In genomic region chr2:199461455-199462166, GRCh38 we compare ENCODE assay signal across 15 cellular contexts. TPM values are rescaled to one million over a fixed set of nuclear protein-coding genes. Genes with fewer than 3 reads are reported as not detected.
A peak's percentile ranks its signal among the peaks of the same experiment; 100 is the strongest.
DNase-seq lines count a peak whose midpoint lies in the region; TF ChIP-seq lines count a peak whose summit lies in the region.
"Had no signal": no experiment of that assay in that cellular context is flagged by ENCODE, and none has a peak within 500 bp of the region (broad histone marks: within the 10 kb centered on the region; RNA-seq: fewer than 3 reads in every experiment).

No MANE protein-coding gene starts in this region.

- no peak overlapping the region for H2BK5ac ChIP-seq in mesenchymal stem cell (ENCODE audit: low read depth, low read length, poor library complexity, severe bottlenecking)

- H4K91ac ChIP-seq in mesenchymal stem cell (ENCODE audit: low read length), result no peak overlapping the region

- H3K27ac ChIP-seq in AG04450 (ENCODE audit: low read depth, low read length) (peak overlapping the region; percentile 11), HUES6 (ENCODE audit: low read depth, low read length) (no peak overlapping the region), mesenchymal stem cell (ENCODE audit: low read length, poor library complexity, severe bottlenecking) (no peak overlapping the region)
- H3K27ac ChIP-seq: left lung had no signal

- no peak overlapping the region for H2AK5ac ChIP-seq in mesenchymal stem cell (ENCODE audit: low read length, severe bottlenecking)

- no peak overlapping the region for H4K8ac ChIP-seq in mesenchymal stem cell (ENCODE audit: low read length)

- DNase-seq in AG04450 (ENCODE audit: low read depth, low spot score) (no peak), astrocyte of the spinal cord (ENCODE audit: low read depth, low spot score) (peak; percentile 51), mesenchymal stem cell (no peak), MV-4-11 (lab: John Stamatoyannopoulos, UW) (no peak), middle frontal gyrus (ENCODE audit: extremely low spot score, low spot score) (no peak), DMS153 (lab: John Stamatoyannopoulos, UW) (no peak)
- no peak for DNase-seq in stimulated activated CD4-positive, alpha-beta T cell treated with anti-CD3 and anti-CD28 coated beads, Interleukin-4, amount 100 ng/mL, for 24 hours
- DNase-seq: activated naive CD4-positive, alpha-beta T cell treated with Interleukin-2 at 50 U/mL for 16 hours; BE2C; dermis blood vessel endothelial cell; foreskin melanocyte; left lung; NCI-H2107; stimulated activated naive B cell treated with anti-CD40 and anti-IgM and Interleukin-4, amounts not matched to agents 10 μg/mL and 1 μg/mL and 100 μg/mL, for 72 hours had no signal

- peak overlapping the region; percentile 52 for H3K9ac ChIP-seq in HUES6 (ENCODE audit: low read length)
- H3K9ac ChIP-seq in mesenchymal stem cell (ENCODE audit: low read length), result peak overlapping the region; percentile 92

- H3K27me3 ChIP-seq in AG04450 (ENCODE audit: control insufficient read depth, insufficient read depth, low read length) (peaks cover 48% of the 10 kb centered on the region), HUES6 (ENCODE audit: control insufficient read depth, insufficient read depth, low read length) (peaks cover 71% of the 10 kb centered on the region), mesenchymal stem cell (ENCODE audit: control insufficient read depth in 1 of 2, insufficient read depth in 1 of 2, low read length in 2 of 2) (peaks cover 31 to 55% of the 10 kb centered on the region in 2 experiments)

- no peaks in the 10 kb centered on the region for H3K36me3 ChIP-seq in HUES6 (ENCODE audit: control insufficient read depth, insufficient read depth, low read length)
- peaks cover 0 to 3% of the 10 kb centered on the region in 2 experiments for H3K36me3 ChIP-seq in mesenchymal stem cell (ENCODE audit: control insufficient read depth in 1 of 2, insufficient read depth in 2 of 2, low read depth in 1 of 2, low read length in 2 of 2)
- H3K36me3 ChIP-seq: BE2C, left lung had no signal

- H3K4me2 ChIP-seq in mesenchymal stem cell (ENCODE audit: low read length, poor library complexity, severe bottlenecking), result no peak overlapping the region

- H2BK120ac ChIP-seq in mesenchymal stem cell (ENCODE audit: low read depth, low read length), result no peak overlapping the region

- WGBS in mesenchymal stem cell, result 9% methylated on average over 22 of the region's 26 CpGs

- H3K4me3 ChIP-seq in AG04450 (ENCODE audit: low read depth, low read length), result peak overlapping the region; percentile 20
- H3K4me3 ChIP-seq in HUES6 (ENCODE audit: low read depth, low read length), result peak overlapping the region; percentile 68
- peak overlapping the region; percentile 70 for H3K4me3 ChIP-seq in astrocyte of the spinal cord (ENCODE audit: low read depth, low read length)
- peak overlapping the region in 1 of 2 experiments; percentile 90 for H3K4me3 ChIP-seq in mesenchymal stem cell (ENCODE audit: insufficient read depth in 1 of 2, low read depth in 1 of 2, low read length in 2 of 2)
- H3K4me3 ChIP-seq: left lung had no signal

- in situ Hi-C loops in astrocyte of the spinal cord (cut with HindIII; ENCODE audit: low sequenced_read_pairs), result no loop called here

- H3K79me1 ChIP-seq in mesenchymal stem cell (replicated peaks; ENCODE audit: low read length, poor library complexity, severe bottlenecking), result peaks cover 2% of the 10 kb centered on the region

- H3K14ac ChIP-seq in mesenchymal stem cell (ENCODE audit: low read length in 2 of 2), result no peak overlapping the region

- H3K18ac ChIP-seq in mesenchymal stem cell (ENCODE audit: low read depth in 1 of 2, low read length in 2 of 2), result no peak overlapping the region

- H3K9me3 ChIP-seq in AG04450 (ENCODE audit: control insufficient read depth, insufficient read depth, low read length), result peaks cover 9% of the 10 kb centered on the region; the same call in 1 of the 2 replicates
- H3K9me3 ChIP-seq in HUES6 (ENCODE audit: control insufficient read depth, insufficient read depth, low read depth, low read length), result no peaks in the 10 kb centered on the region
- H3K9me3 ChIP-seq in mesenchymal stem cell (ENCODE audit: control insufficient read depth, low read length), result no peaks in the 10 kb centered on the region
- H3K9me3 ChIP-seq: BE2C, left lung had no signal

- peaks cover 21% of the 10 kb centered on the region for H3K4me1 ChIP-seq in HUES6 (ENCODE audit: control insufficient read depth, insufficient read depth, low read length)
- peaks cover 36% of the 10 kb centered on the region for H3K4me1 ChIP-seq in mesenchymal stem cell (ENCODE audit: control insufficient read depth, insufficient read depth, low read depth, low read length)
- H3K4me1 ChIP-seq: BE2C had no signal

- no peak overlapping the region for H3K23ac ChIP-seq in mesenchymal stem cell (ENCODE audit: low read length in 2 of 2)

- POLR2A ChIA-PET in AG04450 (lab: Yijun Ruan, JAX), result no interaction called here

- H2AFZ ChIP-seq in mesenchymal stem cell (ENCODE audit: low read depth, low read length), result no peak overlapping the region

- H2BK15ac ChIP-seq in mesenchymal stem cell (ENCODE audit: low read depth, poor library complexity, severe bottlenecking), result no peak overlapping the region

- H2BK12ac ChIP-seq in mesenchymal stem cell (ENCODE audit: low read length in 2 of 2), result no peak overlapping the region

- TF ChIP-seq CTCF in AG04450 (IDR thresholded peaks at IDR 0.05; ENCODE audit: low read depth, low read length) (no peak), astrocyte of the spinal cord (IDR thresholded peaks at IDR 0.05; ENCODE audit: low read depth, low read length) (no peak)

- H3K4ac ChIP-seq in mesenchymal stem cell (ENCODE audit: low read depth in 1 of 2, low read length in 2 of 2), result no peak overlapping the region

- CTCF ChIA-PET in AG04450 (lab: Charles Lee), result interaction anchor here (0.6 to 2.6 kb wide), 4 partner anchors 10 to 1152 kb away, joined by 3 to 9 read pairs (median 4); no protein-coding TSS in a partner anchor

RNA-seq across cellular contexts. Expression of gene SATB2, which starts 3.9 kb away (rescaled TPM):
- polyA plus RNA-seq in AG04450 (2011; rRNA removed), result 5.0 and 5.3 TPM in 2 replicates
- 23.8 and 27.1 TPM in 2 replicates for polyA minus RNA-seq in AG04450 (2011; rRNA and poly(A)+ RNA removed)
- 2.6 TPM for polyA plus RNA-seq in mesenchymal stem cell (2013, experiment 1 of 2)
- polyA plus RNA-seq in mesenchymal stem cell (2013, experiment 2 of 2), result 2.3 TPM
